Comparison of ENCODE assay signal across 8 cellular contexts in genomic region chr9:130681769-130682489, GRCh38.
DNase-seq lines count a peak whose midpoint lies in the region; ATAC-seq lines count a peak whose summit lies in the region.

No MANE protein-coding gene starts in this region.

- H3K27me3 Mint-ChIP-seq in dendritic cell treated with granulocyte-macrophage colony-stimulating factor and Interleukin-4, amounts not matched to agents 40 ng/mL and 50 ng/mL, for 4 days, result peaks cover 60% of the 10 kb centered on the region

- H3K27me3 ChIP-seq in ACC112 (ENCODE audit: insufficient read depth, low read length) (0 out of 2 replicates have a peak, but pooled peaks cover 10% of the 10 kb centered on the region), mucosa of stomach (ENCODE audit: control insufficient read depth, insufficient read depth, low read length) (peaks cover 7% of the 10 kb centered on the region)

- no peaks in the 10 kb centered on the region for H3K36me3 ChIP-seq in ACC112 (ENCODE audit: insufficient read depth, low read length)
- H3K36me3 ChIP-seq in mucosa of stomach (ENCODE audit: control insufficient read depth, insufficient read depth, low read length), result no peaks in the 10 kb centered on the region

- H3K36me3 Mint-ChIP-seq in dendritic cell treated with granulocyte-macrophage colony-stimulating factor and Interleukin-4, amounts not matched to agents 40 ng/mL and 50 ng/mL, for 4 days (ENCODE audit: low read depth), result no peaks in the 10 kb centered on the region

- H3K9me3 Mint-ChIP-seq in dendritic cell treated with granulocyte-macrophage colony-stimulating factor and Interleukin-4, amounts not matched to agents 40 ng/mL and 50 ng/mL, for 4 days, result no peaks in the 10 kb centered on the region

- H3K4me1 ChIP-seq in ACC112 (ENCODE audit: control insufficient read depth, insufficient read depth, low read length, unreplicated experiment) (peaks cover 9% of the 10 kb centered on the region), mucosa of stomach (ENCODE audit: control insufficient read depth, insufficient read depth, low read length) (peaks cover 12% of the 10 kb centered on the region)

- H2AFZ ChIP-seq in ACC112 (ENCODE audit: low read length, unreplicated experiment), result peak overlapping the region; percentile 71

- peak; percentile 6 for ATAC-seq in GM19035 (IDR thresholded peaks at IDR 0.05; ENCODE audit: unreplicated experiment)

- no peak overlapping the region for H3K27ac ChIP-seq in ACC112 (ENCODE audit: low read depth, low read length)

- H3K4me3 ChIP-seq in ACC112 (ENCODE audit: low read depth, low read length) (peak overlapping the region; percentile 76), mucosa of stomach (ENCODE audit: low read length) (peak overlapping the region; percentile 50)

- H3K9me3 ChIP-seq in mucosa of stomach (ENCODE audit: control insufficient read depth, low read length), result no peaks in the 10 kb centered on the region

- no peaks in the 10 kb centered on the region for H3K79me2 ChIP-seq in ACC112 (ENCODE audit: control insufficient read depth, insufficient read depth, low read length, unreplicated experiment)

- H3K4me3 Mint-ChIP-seq in dendritic cell treated with granulocyte-macrophage colony-stimulating factor and Interleukin-4, amounts not matched to agents 40 ng/mL and 50 ng/mL, for 4 days, result peak overlapping the region; percentile 78

- intact Hi-C loops in dendritic cell treated with granulocyte-macrophage colony-stimulating factor and Interleukin-4, amounts not matched to agents 40 ng/mL and 50 ng/mL, for 4 days (cut with micrococcal nuclease), result loop anchor here (1.0 kb wide), 1 partner anchor 221 kb away; no protein-coding TSS in a partner anchor

- H3K4me1 Mint-ChIP-seq in dendritic cell treated with granulocyte-macrophage colony-stimulating factor and Interleukin-4, amounts not matched to agents 40 ng/mL and 50 ng/mL, for 4 days (ENCODE audit: low read depth), result peaks cover 9% of the 10 kb centered on the region

- H3K27ac Mint-ChIP-seq in dendritic cell treated with granulocyte-macrophage colony-stimulating factor and Interleukin-4, amounts not matched to agents 40 ng/mL and 50 ng/mL, for 4 days, result no peak overlapping the region

- peak overlapping the region; percentile 53 for H3K9ac ChIP-seq in mucosa of stomach (ENCODE audit: low read length)

- peak; percentile 70 for DNase-seq in RKO (ENCODE audit: low spot score)
- DNase-seq in NOMO-1 treated with DMSO at 0.1 percent for 48 hours (lab: John Stamatoyannopoulos, UW; ENCODE audit: unreplicated experiment), result no peak
- no peak for DNase-seq in NCI-H1048 (lab: John Stamatoyannopoulos, UW)
- DNase-seq in midbrain (lab: John Stamatoyannopoulos, UW), result no peak
